Comparison of ENCODE assay signal across 21 cellular contexts in the genomic region with DNA sequence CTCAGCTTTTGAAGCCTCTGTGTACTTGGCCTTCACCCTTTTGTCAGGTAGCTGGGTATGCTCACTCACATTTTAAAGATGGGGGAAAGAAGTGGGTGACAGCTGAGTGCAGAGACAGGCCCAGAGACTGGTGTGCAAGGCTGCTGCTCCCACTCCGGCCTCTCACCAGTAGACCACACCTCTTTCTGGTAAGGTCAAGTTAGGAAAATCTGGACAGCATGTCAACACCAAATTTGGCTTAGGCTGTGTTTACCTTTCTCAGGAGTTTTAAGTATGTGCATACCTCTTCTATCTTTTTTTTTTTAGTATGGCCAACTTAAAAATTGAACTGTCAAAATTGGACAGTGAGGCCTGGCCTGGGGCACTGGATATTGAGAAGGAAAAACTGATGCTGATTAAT.
A peak's percentile ranks its signal among the peaks of the same experiment; 100 is the strongest.
DNase-seq lines count a peak whose midpoint lies in the region; ATAC-seq and TF ChIP-seq lines count a peak whose summit lies in the region.
"Had no signal": no experiment of that assay in that cellular context is flagged by ENCODE, and none has a peak within 500 bp of the region (broad histone marks: within the 10 kb centered on the region; RNA-seq: fewer than 3 reads in every experiment).

No MANE protein-coding gene starts in this region.

- peaks cover 34% of the 10 kb centered on the region for H3K36me3 Mint-ChIP-seq in HFFc6 (ENCODE audit: low read depth)
- H3K36me3 Mint-ChIP-seq in progenitor cell of endocrine pancreas (ENCODE audit: insufficient read depth), result peaks cover 7% of the 10 kb centered on the region
- H3K36me3 Mint-ChIP-seq: CD8-positive, alpha-beta T cell had no signal

- DNase-seq in HFFc6, result no peak
- no peak for DNase-seq in right lobe of liver
- DNase-seq in progenitor cell of endocrine pancreas (ENCODE audit: low spot score, unreplicated experiment), result no peak
- no peak for DNase-seq in brain microvascular endothelial cell
- no peak for DNase-seq in amniotic stem cell (lab: John Stamatoyannopoulos, UW)
- DNase-seq in GM19240 (ENCODE audit: insufficient read length, low spot score), result no peak
- no peak for DNase-seq in occipital lobe (lab: John Stamatoyannopoulos, UW)
- DNase-seq: CD8-positive, alpha-beta T cell; DND-41; GM23248; KBM-7; MV-4-11; NCI-H1105 treated with DMSO at 0.1 percent for 48 hours; NCI-H2029; NCI-H446; NCI-H524 treated with DMSO at 0.1 percent for 48 hours; NCI-H774; SK-N-SH had no signal

- H3K36me3 ChIP-seq in right lobe of liver, result no peaks in the 10 kb centered on the region
- peaks cover 12% of the 10 kb centered on the region for H3K36me3 ChIP-seq in brain microvascular endothelial cell (replicated peaks)

- H3K4me1 Mint-ChIP-seq in HFFc6 (ENCODE audit: low read depth), result peaks cover 54% of the 10 kb centered on the region
- H3K4me1 Mint-ChIP-seq in progenitor cell of endocrine pancreas (ENCODE audit: low read depth), result peaks cover 21% of the 10 kb centered on the region
- H3K4me1 Mint-ChIP-seq: B cell had no signal

- TF ChIP-seq CTCF in HFFc6 (IDR thresholded peaks at IDR 0.05) (no peak), right lobe of liver (IDR thresholded peaks at IDR 0.05) (no peak), progenitor cell of endocrine pancreas (IDR thresholded peaks at IDR 0.05; ENCODE audit: unreplicated experiment) (no peak), brain microvascular endothelial cell (IDR thresholded peaks at IDR 0.05; ENCODE audit: low read depth, low read length, missing control alignments) (no peak)

- H3K9me3 Mint-ChIP-seq in HFFc6 (no peaks in the 10 kb centered on the region), progenitor cell of endocrine pancreas (ENCODE audit: low read depth) (no peaks in the 10 kb centered on the region)
- H3K9me3 Mint-ChIP-seq: CD8-positive, alpha-beta T cell had no signal

- ATAC-seq in right lobe of liver, result peak; percentile 79 to 90 (median 82)
- ATAC-seq: CD8-positive, alpha-beta T cell had no signal

- peak overlapping the region in 2 of 3 donors; percentile 27 to 45 for H3K27ac ChIP-seq in right lobe of liver
- no peak overlapping the region for H3K27ac ChIP-seq in brain microvascular endothelial cell
- H3K27ac ChIP-seq: C4-2B, GM23248 had no signal

- peak overlapping the region; percentile 11; the same call in 1 of the 2 replicates for H3K27ac Mint-ChIP-seq in HFFc6
- H3K27ac Mint-ChIP-seq in progenitor cell of endocrine pancreas, result peak overlapping the region; percentile 59
- H3K27ac Mint-ChIP-seq: B cell; CD8-positive, alpha-beta T cell had no signal

- intact Hi-C loops in right lobe of liver (cut with DNase I), result no loop called here

- H3K27me3 Mint-ChIP-seq in HFFc6 (ENCODE audit: insufficient read depth) (peaks cover 5% of the 10 kb centered on the region; the same call in 1 of the 2 replicates), progenitor cell of endocrine pancreas (no peaks in the 10 kb centered on the region)
- H3K27me3 Mint-ChIP-seq: B cell had no signal

- in situ Hi-C loops in brain microvascular endothelial cell (cut with HindIII; ENCODE audit: low pct_ligation_motif_present, low sequenced_read_pairs), result loop anchor here (25.0 kb wide), 2 partner anchors 191 to 316 kb away; no protein-coding TSS in a partner anchor

- H3K27me3 ChIP-seq in right lobe of liver, result no peaks in the 10 kb centered on the region
- no peaks in the 10 kb centered on the region for H3K27me3 ChIP-seq in brain microvascular endothelial cell (replicated peaks)

- no peaks in the 10 kb centered on the region for H3K9me3 ChIP-seq in right lobe of liver
- H3K9me3 ChIP-seq: HAP-1, SK-N-SH had no signal

- H3K4me1 ChIP-seq in right lobe of liver, result peaks cover 0 to 49% (median 11%) of the 10 kb centered on the region in 4 donors
- H3K4me1 ChIP-seq: HAP-1 had no signal

- no peak for TF ChIP-seq POLR2A in right lobe of liver (IDR thresholded peaks at IDR 0.05)

- H3K4me3 ChIP-seq in right lobe of liver (no peak overlapping the region), brain microvascular endothelial cell (ENCODE audit: low read depth, low read length) (no peak overlapping the region)
- H3K4me3 ChIP-seq: GM23248, HAP-1 had no signal

- H3K4me3 Mint-ChIP-seq in HFFc6 (no peak overlapping the region), progenitor cell of endocrine pancreas (ENCODE audit: low read depth) (no peak overlapping the region)
- H3K4me3 Mint-ChIP-seq: B cell; CD8-positive, alpha-beta T cell had no signal

- 10% methylated on average over 1 of the region's 1 CpG for WGBS in right lobe of liver (ENCODE audit: insufficient coverage, low coverage, low lambda C conversion rate, missing lambda C conversion rate)
